ENCODE assay signal across 2 cellular contexts in the genomic region with DNA sequence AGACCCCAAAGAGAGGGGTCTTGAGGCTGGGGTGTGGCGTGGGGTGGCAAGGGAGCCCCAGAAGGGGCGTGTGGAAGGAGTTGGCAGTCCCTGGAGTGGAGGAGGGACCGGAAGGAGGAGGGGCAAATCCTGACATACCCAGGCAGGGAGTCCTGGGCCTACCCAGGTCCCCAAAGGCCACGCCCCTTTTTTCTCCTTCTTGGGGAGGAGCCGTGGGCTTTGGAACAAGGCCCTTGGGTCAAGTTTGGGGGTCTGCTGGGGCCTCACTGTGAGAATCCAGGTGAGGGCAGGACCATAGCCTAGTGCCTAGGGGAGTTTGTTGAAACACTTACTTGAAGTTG.
TF ChIP-seq lines count a peak whose summit lies in the region.

No MANE protein-coding gene starts in this region.

TF ChIP-seq in SK-N-SH, 30 proteins besides CTCF, POLR2A, EP300 and RAD21 (continued from another document):
- TF ChIP-seq, protein P1, sequence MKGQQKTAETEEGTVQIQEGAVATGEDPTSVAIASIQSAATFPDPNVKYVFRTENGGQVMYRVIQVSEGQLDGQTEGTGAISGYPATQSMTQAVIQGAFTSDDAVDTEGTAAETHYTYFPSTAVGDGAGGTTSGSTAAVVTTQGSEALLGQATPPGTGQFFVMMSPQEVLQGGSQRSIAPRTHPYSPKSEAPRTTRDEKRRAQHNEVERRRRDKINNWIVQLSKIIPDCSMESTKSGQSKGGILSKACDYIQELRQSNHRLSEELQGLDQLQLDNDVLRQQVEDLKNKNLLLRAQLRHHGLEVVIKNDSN (IDR thresholded peaks at IDR 0.05; ENCODE audit: borderline replicate concordance, low read depth) = no peak
- no peak for TF ChIP-seq NRF1 (IDR thresholded peaks at IDR 0.05; ENCODE audit: low read depth, low read length)
- TF ChIP-seq RFX5 (IDR thresholded peaks at IDR 0.05; ENCODE audit: low read length) = no peak

TF ChIP-seq in SK-N-SH treated with all-trans-retinoic acid at 6 μM for 48 hours, 23 proteins besides CTCF, POLR2A, EP300 and RAD21 (continued from another document):
- TF ChIP-seq, protein P2, sequence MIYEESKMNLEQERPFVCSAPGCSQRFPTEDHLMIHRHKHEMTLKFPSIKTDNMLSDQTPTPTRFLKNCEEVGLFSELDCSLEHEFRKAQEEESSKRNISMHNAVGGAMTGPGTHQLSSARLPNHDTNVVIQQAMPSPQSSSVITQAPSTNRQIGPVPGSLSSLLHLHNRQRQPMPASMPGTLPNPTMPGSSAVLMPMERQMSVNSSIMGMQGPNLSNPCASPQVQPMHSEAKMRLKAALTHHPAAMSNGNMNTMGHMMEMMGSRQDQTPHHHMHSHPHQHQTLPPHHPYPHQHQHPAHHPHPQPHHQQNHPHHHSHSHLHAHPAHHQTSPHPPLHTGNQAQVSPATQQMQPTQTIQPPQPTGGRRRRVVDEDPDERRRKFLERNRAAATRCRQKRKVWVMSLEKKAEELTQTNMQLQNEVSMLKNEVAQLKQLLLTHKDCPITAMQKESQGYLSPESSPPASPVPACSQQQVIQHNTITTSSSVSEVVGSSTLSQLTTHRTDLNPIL (CRISPR knock-in tag; IDR thresholded peaks at IDR 0.05; ENCODE audit: low read depth) = no peak
- TF ChIP-seq ZC3H10 (CRISPR knock-in tag; IDR thresholded peaks at IDR 0.05) = no peak
- TF ChIP-seq TOX (CRISPR knock-in tag; IDR thresholded peaks at IDR 0.05; ENCODE audit: borderline replicate concordance) = no peak
- TF ChIP-seq, protein P3, sequence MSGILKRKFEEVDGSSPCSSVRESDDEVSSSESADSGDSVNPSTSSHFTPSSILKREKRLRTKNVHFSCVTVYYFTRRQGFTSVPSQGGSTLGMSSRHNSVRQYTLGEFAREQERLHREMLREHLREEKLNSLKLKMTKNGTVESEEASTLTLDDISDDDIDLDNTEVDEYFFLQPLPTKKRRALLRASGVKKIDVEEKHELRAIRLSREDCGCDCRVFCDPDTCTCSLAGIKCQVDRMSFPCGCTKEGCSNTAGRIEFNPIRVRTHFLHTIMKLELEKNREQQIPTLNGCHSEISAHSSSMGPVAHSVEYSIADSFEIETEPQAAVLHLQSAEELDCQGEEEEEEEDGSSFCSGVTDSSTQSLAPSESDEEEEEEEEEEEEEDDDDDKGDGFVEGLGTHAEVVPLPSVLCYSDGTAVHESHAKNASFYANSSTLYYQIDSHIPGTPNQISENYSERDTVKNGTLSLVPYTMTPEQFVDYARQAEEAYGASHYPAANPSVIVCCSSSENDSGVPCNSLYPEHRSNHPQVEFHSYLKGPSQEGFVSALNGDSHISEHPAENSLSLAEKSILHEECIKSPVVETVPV (CRISPR knock-in tag; IDR thresholded peaks at IDR 0.05) = no peak
- TF ChIP-seq, protein P4, sequence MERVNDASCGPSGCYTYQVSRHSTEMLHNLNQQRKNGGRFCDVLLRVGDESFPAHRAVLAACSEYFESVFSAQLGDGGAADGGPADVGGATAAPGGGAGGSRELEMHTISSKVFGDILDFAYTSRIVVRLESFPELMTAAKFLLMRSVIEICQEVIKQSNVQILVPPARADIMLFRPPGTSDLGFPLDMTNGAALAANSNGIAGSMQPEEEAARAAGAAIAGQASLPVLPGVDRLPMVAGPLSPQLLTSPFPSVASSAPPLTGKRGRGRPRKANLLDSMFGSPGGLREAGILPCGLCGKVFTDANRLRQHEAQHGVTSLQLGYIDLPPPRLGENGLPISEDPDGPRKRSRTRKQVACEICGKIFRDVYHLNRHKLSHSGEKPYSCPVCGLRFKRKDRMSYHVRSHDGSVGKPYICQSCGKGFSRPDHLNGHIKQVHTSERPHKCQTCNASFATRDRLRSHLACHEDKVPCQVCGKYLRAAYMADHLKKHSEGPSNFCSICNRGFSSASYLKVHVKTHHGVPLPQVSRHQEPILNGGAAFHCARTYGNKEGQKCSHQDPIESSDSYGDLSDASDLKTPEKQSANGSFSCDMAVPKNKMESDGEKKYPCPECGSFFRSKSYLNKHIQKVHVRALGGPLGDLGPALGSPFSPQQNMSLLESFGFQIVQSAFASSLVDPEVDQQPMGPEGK (CRISPR knock-in tag; IDR thresholded peaks at IDR 0.05; ENCODE audit: borderline replicate concordance) = no peak
- no peak for TF ChIP-seq CSDC2 (CRISPR knock-in tag; IDR thresholded peaks at IDR 0.05)
- TF ChIP-seq ZNF70 (CRISPR knock-in tag; IDR thresholded peaks at IDR 0.05) = no peak
- TF ChIP-seq ZNF565 (CRISPR knock-in tag; conservative IDR thresholded peaks at IDR 0.05; ENCODE audit: low read depth) = no peak
- no peak for TF ChIP-seq PPARA (CRISPR knock-in tag; IDR thresholded peaks at IDR 0.05; ENCODE audit: borderline replicate concordance)
- no peak for TF ChIP-seq ZNF8 (CRISPR knock-in tag; IDR thresholded peaks at IDR 0.05)
TF ChIP-seq in SK-N-SH treated with all-trans-retinoic acid at 6 μM for 48 hours: peak in this region for 0.
